In genomic region chr21:29215709-29216108, GRCh38 we compare ENCODE assay signal across 26 cellular contexts.
DNase-seq lines count a peak whose midpoint lies in the region; ATAC-seq, FAIRE-seq and TF ChIP-seq lines count a peak whose summit lies in the region.
"Had no signal": no experiment of that assay in that cellular context is flagged by ENCODE, and none has a peak within 500 bp of the region (broad histone marks: within the 10 kb centered on the region; RNA-seq: fewer than 3 reads in every experiment).

No MANE protein-coding gene starts in this region.

- no peak overlapping the region for H3K4me3 ChIP-seq in RWPE2 (ENCODE audit: severe bottlenecking)
- no peak overlapping the region for H3K4me3 ChIP-seq in pancreas
- H3K4me3 ChIP-seq: thyroid gland had no signal

- TF ChIP-seq CTCF in RWPE2 (IDR thresholded peaks at IDR 0.05; ENCODE audit: poor library complexity, severe bottlenecking) = no peak
- no peak for TF ChIP-seq CTCF in pancreas (IDR thresholded peaks at IDR 0.05)

- 30 to 32% methylated on average over 2 of the region's 2 CpGs for WGBS in pancreas, 2 donors

- H3K27me3 Mint-ChIP-seq in activated naive CD4-positive, alpha-beta T cell treated with anti-CD3 and anti-CD28 coated beads, Interleukin-2, amount 10 ng/mL, durations not matched to agents 7 days and 5 days = no peaks in the 10 kb centered on the region
- H3K27me3 Mint-ChIP-seq: activated naive CD4-positive, alpha-beta T cell treated with anti-CD3 and anti-CD28 coated beads, Interleukin-2, amount 50 U/mL, for 24 hours; stimulated activated naive CD8-positive, alpha-beta T cell treated with anti-CD3 and anti-CD28 coated beads, Interleukin-15, Interleukin-2, amounts not matched to agents 100 ng/mL and 50 ng/mL, for 24 hours had no signal

- H3K36me3 Mint-ChIP-seq in activated naive CD4-positive, alpha-beta T cell treated with anti-CD3 and anti-CD28 coated beads, Interleukin-2, amount 10 ng/mL, durations not matched to agents 7 days and 5 days = no peaks in the 10 kb centered on the region

- H3K27ac ChIP-seq in RWPE2 (ENCODE audit: poor library complexity, severe bottlenecking) = peak overlapping the region; percentile 87
- H3K27ac ChIP-seq in pancreas = peak overlapping the region in 1 of 4 donors; percentile 1
- H3K27ac ChIP-seq: thyroid gland had no signal

- DNase-seq in HCEC 1CT (peak; percentile 47), RWPE2 (ENCODE audit: low spot score) (no peak), fibroblast of peridontal ligament (ENCODE audit: extremely low read depth) (peak; percentile 63), pancreas (peak in 1 of 6 donors; percentile 17)
- no peak for DNase-seq in activated naive CD4-positive, alpha-beta T cell treated with anti-CD3 and anti-CD28 coated beads, Interleukin-2, amount 10 ng/mL, durations not matched to agents 7 days and 5 days
- DNase-seq: activated CD4-positive, CD25-positive, alpha-beta regulatory T cell treated with anti-CD3 and anti-CD28 coated beads, Interleukin-2, amount 50 U/mL, for 72 hours; activated T-cell treated with anti-CD3 and anti-CD28 coated beads, Interleukin-2, amount 50 U/mL, for 48 hours; cerebellar nuclear complex; DMS79 treated with DMSO at 0.1 percent for 48 hours; effector CD4-positive, alpha-beta T cell; erythroblast; kidney glomerular epithelial cell; mesendoderm; MM.1S; naive thymus-derived CD4-positive, alpha-beta T cell; NCI-H1436; NCI-H2107; NCI-H774; Right ventricle myocardium superior; thyroid gland had no signal

- H3K27ac Mint-ChIP-seq in activated naive CD4-positive, alpha-beta T cell treated with anti-CD3 and anti-CD28 coated beads, Interleukin-2, amount 10 ng/mL, durations not matched to agents 7 days and 5 days = no peak overlapping the region
- H3K27ac Mint-ChIP-seq: activated naive CD4-positive, alpha-beta T cell treated with anti-CD3 and anti-CD28 coated beads, Interleukin-2, amount 50 U/mL, for 24 hours; naive thymus-derived CD4-positive, alpha-beta T cell; stimulated activated naive CD8-positive, alpha-beta T cell treated with anti-CD3 and anti-CD28 coated beads, Interleukin-15, Interleukin-2, amounts not matched to agents 100 ng/mL and 50 ng/mL, for 24 hours had no signal

- H3K27me3 ChIP-seq in RWPE2 (ENCODE audit: insufficient read depth, poor library complexity, severe bottlenecking) (no peaks in the 10 kb centered on the region), pancreas (no peaks in the 10 kb centered on the region)
- H3K27me3 ChIP-seq: thyroid gland had no signal

- no peaks in the 10 kb centered on the region for H3K9me3 ChIP-seq in RWPE2 (ENCODE audit: severe bottlenecking)
- H3K9me3 ChIP-seq in pancreas = no peaks in the 10 kb centered on the region
- H3K9me3 ChIP-seq: thyroid gland had no signal

- intact Hi-C loops in pancreas (cut with DNase I) = no loop called here

- H3K36me3 ChIP-seq in RWPE2 (ENCODE audit: low read depth) (no peaks in the 10 kb centered on the region), pancreas (no peaks in the 10 kb centered on the region)
- H3K36me3 ChIP-seq: thyroid gland had no signal

- peaks cover 4% of the 10 kb centered on the region for H3K9me3 Mint-ChIP-seq in activated naive CD4-positive, alpha-beta T cell treated with anti-CD3 and anti-CD28 coated beads, Interleukin-2, amount 10 ng/mL, durations not matched to agents 7 days and 5 days

- H3K4me3 Mint-ChIP-seq in activated naive CD4-positive, alpha-beta T cell treated with anti-CD3 and anti-CD28 coated beads, Interleukin-2, amount 10 ng/mL, durations not matched to agents 7 days and 5 days = no peak overlapping the region
- H3K4me3 Mint-ChIP-seq: activated naive CD4-positive, alpha-beta T cell treated with anti-CD3 and anti-CD28 coated beads, Interleukin-2, amount 50 U/mL, for 24 hours; naive thymus-derived CD4-positive, alpha-beta T cell; stimulated activated naive CD8-positive, alpha-beta T cell treated with anti-CD3 and anti-CD28 coated beads, Interleukin-15, Interleukin-2, amounts not matched to agents 100 ng/mL and 50 ng/mL, for 24 hours had no signal

- H3K4me1 ChIP-seq in RWPE2 (ENCODE audit: insufficient read depth, poor library complexity, severe bottlenecking) (peaks cover 32% of the 10 kb centered on the region), pancreas (peaks cover 12 to 21% (median 21%) of the 10 kb centered on the region in 3 donors)
- H3K4me1 ChIP-seq: thyroid gland had no signal

- no peaks in the 10 kb centered on the region for H3K4me1 Mint-ChIP-seq in activated naive CD4-positive, alpha-beta T cell treated with anti-CD3 and anti-CD28 coated beads, Interleukin-2, amount 10 ng/mL, durations not matched to agents 7 days and 5 days
- H3K4me1 Mint-ChIP-seq: activated naive CD4-positive, alpha-beta T cell treated with anti-CD3 and anti-CD28 coated beads, Interleukin-2, amount 50 U/mL, for 24 hours had no signal

- ATAC-seq in RWPE2 (ENCODE audit: low read depth) (no peak), pancreas (peak; percentile 34 to 70 (median 50)), HG02571 (IDR thresholded peaks at IDR 0.05; ENCODE audit: unreplicated experiment) (no peak), HG03378 (IDR thresholded peaks at IDR 0.05; ENCODE audit: unreplicated experiment) (no peak), GM21825 (IDR thresholded peaks at IDR 0.05; ENCODE audit: unreplicated experiment) (no peak)
- ATAC-seq: naive thymus-derived CD4-positive, alpha-beta T cell had no signal

- FAIRE-seq in pancreas (lab: Jason Lieb, UNC) = no peak
- FAIRE-seq: astrocyte had no signal

- CTCF ChIA-PET in activated naive CD4-positive, alpha-beta T cell treated with anti-CD3 and anti-CD28 coated beads, Interleukin-2, amount 10 ng/mL, durations not matched to agents 7 days and 5 days (lab: Charles Lee) = no interaction called here

Comparison
In these comparisons a context has a peak if more than half of its experiments do, and no peak if none do; other contexts are left out.
1. DNase-seq: peak in HCEC 1CT (single experiment) and fibroblast of peridontal ligament (single experiment); none in RWPE2 (single experiment) and activated naive CD4-positive, alpha-beta T cell treated with anti-CD3 and anti-CD28 coated beads, Interleukin-2, amount 10 ng/mL, durations not matched to agents 7 days and 5 days (single experiment).
2. ATAC-seq: peak in pancreas (4 of 4); none in RWPE2 (single experiment), HG02571 (single experiment), HG03378 (single experiment) and GM21825 (single experiment).